8 cellular contexts compared by ENCODE assay signal in genomic region chr15:66700802-66701421, GRCh38. TPM values are rescaled to one million over a fixed set of nuclear protein-coding genes. Genes with fewer than 3 reads are reported as not detected.
DNase-seq lines count a peak whose midpoint lies in the region; ATAC-seq and TF ChIP-seq lines count a peak whose summit lies in the region.

No MANE protein-coding gene starts in this region.

- peak overlapping the region; percentile 83 for H3K4me3 Mint-ChIP-seq in dendritic cell treated with granulocyte-macrophage colony-stimulating factor and Interleukin-4, amounts not matched to agents 40 ng/mL and 50 ng/mL, for 4 days

- H3K4me3 ChIP-seq in AG04450 (ENCODE audit: low read depth, low read length) (peak overlapping the region; percentile 67), right lobe of liver (peak overlapping the region; percentile 54 to 68 (median 54))

- WGBS in right lobe of liver (ENCODE audit: insufficient coverage, low coverage, low lambda C conversion rate, missing lambda C conversion rate), result no CpG with 5 or more reads among the region's 68 CpGs

- H3K27ac ChIP-seq in AG04450 (ENCODE audit: low read depth, low read length) (no peak overlapping the region), right lobe of liver (peak overlapping the region; percentile 68 to 88 (median 82))

- POLR2A ChIA-PET in AG04450 (lab: Yijun Ruan, JAX), result interaction anchor here (0.6 to 3.7 kb wide), 12 partner anchors 19 to 1991 kb away, joined by 3 to 23 read pairs (median 4); no protein-coding TSS in a partner anchor

- H3K4me1 ChIP-seq in right lobe of liver, result peaks cover 0 to 10% (median 0%) of the 10 kb centered on the region in 4 donors

- H3K27ac Mint-ChIP-seq in dendritic cell treated with granulocyte-macrophage colony-stimulating factor and Interleukin-4, amounts not matched to agents 40 ng/mL and 50 ng/mL, for 4 days, result peak overlapping the region; percentile 86

- in situ Hi-C loops in GM18951 (cut with MboI; ENCODE audit: low sequenced_read_pairs, unreplicated experiment), result no loop called here

- H3K27me3 ChIP-seq in AG04450 (ENCODE audit: control insufficient read depth, insufficient read depth, low read length), result no peaks in the 10 kb centered on the region
- no peaks in the 10 kb centered on the region for H3K27me3 ChIP-seq in right lobe of liver

- no peaks in the 10 kb centered on the region for H3K9me3 Mint-ChIP-seq in dendritic cell treated with granulocyte-macrophage colony-stimulating factor and Interleukin-4, amounts not matched to agents 40 ng/mL and 50 ng/mL, for 4 days

- H3K36me3 Mint-ChIP-seq in dendritic cell treated with granulocyte-macrophage colony-stimulating factor and Interleukin-4, amounts not matched to agents 40 ng/mL and 50 ng/mL, for 4 days (ENCODE audit: low read depth), result peaks cover 10% of the 10 kb centered on the region

- intact Hi-C loops in dendritic cell treated with granulocyte-macrophage colony-stimulating factor and Interleukin-4, amounts not matched to agents 40 ng/mL and 50 ng/mL, for 4 days (cut with micrococcal nuclease), result loop anchor here (5.0 kb wide), 1 partner anchor 151 kb away; no protein-coding TSS in a partner anchor
- intact Hi-C loops in right lobe of liver (cut with DNase I), result loop anchor here (10.0 kb wide), 2 partner anchors 64 to 74 kb away; no protein-coding TSS in a partner anchor

- TF ChIP-seq POLR2A in GM18951 (IDR thresholded peaks at IDR 0.05; ENCODE audit: extremely low read depth, insufficient read depth, insufficient read length) (peak; percentile 45), right lobe of liver (IDR thresholded peaks at IDR 0.05) (peak; percentile 54)

- ATAC-seq in HG03432 (IDR thresholded peaks at IDR 0.05; ENCODE audit: unreplicated experiment) (peak; percentile 70), right lobe of liver (peak; percentile 70 to 80 (median 77))

- H3K27me3 Mint-ChIP-seq in dendritic cell treated with granulocyte-macrophage colony-stimulating factor and Interleukin-4, amounts not matched to agents 40 ng/mL and 50 ng/mL, for 4 days, result peaks cover 31% of the 10 kb centered on the region

- H3K36me3 ChIP-seq in right lobe of liver, result no peaks in the 10 kb centered on the region

- H3K4me1 Mint-ChIP-seq in dendritic cell treated with granulocyte-macrophage colony-stimulating factor and Interleukin-4, amounts not matched to agents 40 ng/mL and 50 ng/mL, for 4 days (ENCODE audit: low read depth), result peaks cover 41% of the 10 kb centered on the region

- CTCF ChIA-PET in AG04450 (lab: Charles Lee), result interaction anchor here (1.3 to 5.6 kb wide), 3 partner anchors 71 to 151 kb away, joined by 3 to 44 read pairs (median 39); no protein-coding TSS in a partner anchor

- TF ChIP-seq CTCF in AG04450 (IDR thresholded peaks at IDR 0.05; ENCODE audit: low read depth, low read length), result no peak
- TF ChIP-seq CTCF in right lobe of liver (IDR thresholded peaks at IDR 0.05), result no peak

- DNase-seq in AG04450 (ENCODE audit: low read depth, low spot score) (peak; percentile 84), NCI-H748 (lab: John Stamatoyannopoulos, UW; ENCODE audit: unreplicated experiment) (peak; percentile 91), right lobe of liver (peak; percentile 96 to 98 (median 97))
- DNase-seq in activated CD4-positive, alpha-beta T cell treated with anti-CD3 and anti-CD28 coated beads, Interleukin-2, amount 50 U/mL, for 1 hour, result peak; percentile 80
- peak; percentile 87 for DNase-seq in stimulated activated CD4-positive, alpha-beta T cell treated with anti-CD3 and anti-CD28 coated beads, Interleukin-4, amount 100 ng/mL, for 1 hour

- H3K9me3 ChIP-seq in AG04450 (ENCODE audit: control insufficient read depth, insufficient read depth, low read length) (no peaks in the 10 kb centered on the region; the same call in 1 of the 2 replicates), right lobe of liver (no peaks in the 10 kb centered on the region)

RNA-seq across cellular contexts. Expression of gene SMAD6, which starts 1.1 kb away (rescaled TPM):
- 1.8 and 2.2 TPM in 2 replicates for polyA plus RNA-seq in AG04450 (2011; rRNA removed)
- polyA minus RNA-seq in AG04450 (2011; rRNA and poly(A)+ RNA removed), result 4.9 and 6.2 TPM in 2 replicates
- 10 to 100 TPM; 10.5 to 17.2 (median 12.3) TPM for total RNA-seq in right lobe of liver
